Comparison of ENCODE assay signal across 18 cellular contexts in genomic region chr10:104054430-104054829, GRCh38. TPM values are rescaled to one million over a fixed set of nuclear protein-coding genes. Genes with fewer than 3 reads are reported as not detected.
DNase-seq lines count a peak whose midpoint lies in the region; ATAC-seq and TF ChIP-seq lines count a peak whose summit lies in the region.
"Had no signal": no experiment of that assay in that cellular context is flagged by ENCODE, and none has a peak within 500 bp of the region (broad histone marks: within the 10 kb centered on the region; RNA-seq: fewer than 3 reads in every experiment).

No MANE protein-coding gene starts in this region.

- intact Hi-C loops in Right ventricle myocardium superior (cut with DNase I) = no loop called here

- H3K36me3 Mint-ChIP-seq in nephron progenitor cell (ENCODE audit: low read depth) = peaks cover 8% of the 10 kb centered on the region
- H3K36me3 Mint-ChIP-seq: CD8-positive, alpha-beta memory T cell had no signal

- in situ Hi-C loops in astrocyte of the spinal cord (cut with HindIII; ENCODE audit: low sequenced_read_pairs) = no loop called here

- H3K4me3 Mint-ChIP-seq in nephron progenitor cell = no peak overlapping the region
- H3K4me3 Mint-ChIP-seq: central memory CD8-positive, alpha-beta T cell; stimulated activated naive CD8-positive, alpha-beta T cell treated with anti-CD3 and anti-CD28 coated beads, Interleukin-15, amount 100 ng/mL, for 72 hours had no signal

- DNase-seq in Daoy (ENCODE audit: low read depth) = peak; percentile 71
- DNase-seq in M059J (ENCODE audit: low read depth) = peak; percentile 94
- DNase-seq in astrocyte of the spinal cord (ENCODE audit: low read depth, low spot score) = peak; percentile 23
- no peak for DNase-seq in nephron progenitor cell
- no peak for DNase-seq in DMS53 treated with DMSO at 0.1 percent for 48 hours (lab: John Stamatoyannopoulos, UW; ENCODE audit: unreplicated experiment)
- DNase-seq in Right ventricle myocardium superior = no peak
- DNase-seq in germinal center (ENCODE audit: low spot score) = no peak
- DNase-seq in stimulated activated naive CD4-positive, alpha-beta T cell (lab: John Stamatoyannopoulos, UW) = no peak
- DNase-seq: activated CD8-positive, alpha-beta memory T cell treated with anti-CD3 and anti-CD28 coated beads for 24 hours; activated naive CD4-positive, alpha-beta T cell treated with Interleukin-2 at 50 U/mL for 16 hours; CD8-positive, alpha-beta memory T cell; MM.1S; PC-9; stimulated activated CD4-positive, alpha-beta T cell treated with anti-CD3 and anti-CD28 coated beads, Interleukin-4, amount 100 ng/mL, for 1 hour; stimulated activated naive CD8-positive, alpha-beta T cell treated with anti-CD3 and anti-CD28 coated beads, Interleukin-15, amount 100 ng/mL, for 72 hours had no signal

- peaks cover 66% of the 10 kb centered on the region for H3K4me1 Mint-ChIP-seq in nephron progenitor cell
- H3K4me1 Mint-ChIP-seq: CD8-positive, alpha-beta memory T cell; central memory CD8-positive, alpha-beta T cell; stimulated activated naive CD8-positive, alpha-beta T cell treated with anti-CD3 and anti-CD28 coated beads, Interleukin-15, amount 100 ng/mL, for 72 hours had no signal

- H3K4me3 ChIP-seq in astrocyte of the spinal cord (ENCODE audit: low read depth, low read length) = no peak overlapping the region
- H3K4me3 ChIP-seq: esophagus muscularis mucosa, PC-9, prostate gland had no signal

- no peak for TF ChIP-seq CTCF in astrocyte of the spinal cord (IDR thresholded peaks at IDR 0.05; ENCODE audit: low read depth, low read length)
- no peak for TF ChIP-seq CTCF in nephron progenitor cell (IDR thresholded peaks at IDR 0.05)

- peaks cover 6% of the 10 kb centered on the region for H3K27me3 Mint-ChIP-seq in nephron progenitor cell (ENCODE audit: low read depth, poor library complexity)
- H3K27me3 Mint-ChIP-seq: central memory CD8-positive, alpha-beta T cell; stimulated activated naive CD8-positive, alpha-beta T cell treated with anti-CD3 and anti-CD28 coated beads, Interleukin-15, amount 100 ng/mL, for 72 hours had no signal

- H3K27ac Mint-ChIP-seq in nephron progenitor cell = peak overlapping the region; percentile 15

- H3K9me3 Mint-ChIP-seq in nephron progenitor cell = no peaks in the 10 kb centered on the region
- H3K9me3 Mint-ChIP-seq: CD8-positive, alpha-beta memory T cell; central memory CD8-positive, alpha-beta T cell; stimulated activated naive CD8-positive, alpha-beta T cell treated with anti-CD3 and anti-CD28 coated beads, Interleukin-15, amount 100 ng/mL, for 72 hours had no signal

- no peak for ATAC-seq in Right ventricle myocardium superior (ENCODE audit: poor library complexity)
- ATAC-seq: stimulated activated naive CD8-positive, alpha-beta T cell treated with anti-CD3 and anti-CD28 coated beads, Interleukin-15, amount 100 ng/mL, for 72 hours had no signal

RNA-seq across cellular contexts. Expression of gene COL17A1, which starts 31.2 kb away (rescaled TPM):
- 0.06 and 0.23 TPM in 2 replicates for total RNA-seq in Daoy (2014; rRNA removed; shearing (Covaris generic))
- 2.9 and 3.2 TPM in 2 replicates for total RNA-seq in M059J (2014; rRNA removed; shearing (Covaris generic))
- not detected for total RNA-seq in Right ventricle myocardium superior
- total RNA-seq: CD8-positive, alpha-beta memory T cell had no signal

Comparison
In these comparisons a context has a peak if more than half of its experiments do, and no peak if none do; other contexts are left out.
1. DNase-seq: peak in Daoy (single experiment), M059J (single experiment) and astrocyte of the spinal cord (single experiment); none in nephron progenitor cell (single experiment), DMS53 treated with DMSO at 0.1 percent for 48 hours (single experiment), Right ventricle myocardium superior (single experiment), germinal center (single experiment) and stimulated activated naive CD4-positive, alpha-beta T cell (0 of 6).